1 cellular context compared by ENCODE assay signal in the genomic region with DNA sequence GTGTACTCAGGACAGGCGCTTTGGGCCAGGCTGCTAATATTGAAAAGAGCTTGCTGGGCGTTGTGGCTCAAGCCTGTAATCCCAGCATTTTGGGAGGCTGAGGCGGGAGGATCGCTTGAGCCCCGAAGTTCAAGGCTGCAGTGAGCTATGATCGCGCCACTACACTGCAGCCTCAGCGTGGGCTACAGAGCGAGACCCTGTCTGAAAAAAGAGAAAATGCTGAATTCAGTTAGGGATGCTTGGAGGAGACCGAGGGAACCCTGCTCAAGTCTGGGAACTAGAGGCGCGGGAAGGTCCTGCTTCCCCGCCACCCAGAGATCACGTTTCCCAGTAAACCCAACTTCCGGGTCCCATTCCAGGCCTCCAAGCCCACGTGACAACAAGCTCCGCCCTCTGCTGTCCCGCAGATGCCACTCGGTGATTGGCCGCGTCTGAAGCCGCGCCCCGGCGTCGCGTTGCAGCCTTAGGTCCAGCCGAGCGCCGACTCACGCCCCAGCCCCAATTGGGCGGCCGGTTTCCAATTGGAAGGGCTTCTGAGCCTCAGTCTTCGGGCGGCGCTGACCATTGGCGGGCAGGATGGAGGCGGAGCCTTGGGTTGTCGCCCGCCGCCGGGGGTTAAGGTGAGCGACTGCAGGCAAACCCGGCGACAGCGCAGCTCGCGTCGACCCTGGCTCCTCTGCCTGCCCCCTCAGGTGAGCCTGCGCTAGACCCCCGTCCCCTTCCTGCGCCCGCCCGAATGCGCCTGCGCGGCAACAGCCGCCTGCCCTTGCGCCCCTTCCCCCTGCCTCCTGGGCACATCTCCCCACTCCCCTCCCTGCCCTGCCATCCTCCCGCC.
TF ChIP-seq lines count a peak whose summit lies in the region.

A gene with protein sequence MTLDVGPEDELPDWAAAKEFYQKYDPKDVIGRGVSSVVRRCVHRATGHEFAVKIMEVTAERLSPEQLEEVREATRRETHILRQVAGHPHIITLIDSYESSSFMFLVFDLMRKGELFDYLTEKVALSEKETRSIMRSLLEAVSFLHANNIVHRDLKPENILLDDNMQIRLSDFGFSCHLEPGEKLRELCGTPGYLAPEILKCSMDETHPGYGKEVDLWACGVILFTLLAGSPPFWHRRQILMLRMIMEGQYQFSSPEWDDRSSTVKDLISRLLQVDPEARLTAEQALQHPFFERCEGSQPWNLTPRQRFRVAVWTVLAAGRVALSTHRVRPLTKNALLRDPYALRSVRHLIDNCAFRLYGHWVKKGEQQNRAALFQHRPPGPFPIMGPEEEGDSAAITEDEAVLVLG (plus strand): TSS at position 627 of the 835 bp plus-strand sequence. CDS start 396 bp downstream, outside the sequence.

TF ChIP-seq in K562, 482 proteins besides CTCF, POLR2A, EP300 and RAD21 (continued from another document):
- TF ChIP-seq, protein P1, sequence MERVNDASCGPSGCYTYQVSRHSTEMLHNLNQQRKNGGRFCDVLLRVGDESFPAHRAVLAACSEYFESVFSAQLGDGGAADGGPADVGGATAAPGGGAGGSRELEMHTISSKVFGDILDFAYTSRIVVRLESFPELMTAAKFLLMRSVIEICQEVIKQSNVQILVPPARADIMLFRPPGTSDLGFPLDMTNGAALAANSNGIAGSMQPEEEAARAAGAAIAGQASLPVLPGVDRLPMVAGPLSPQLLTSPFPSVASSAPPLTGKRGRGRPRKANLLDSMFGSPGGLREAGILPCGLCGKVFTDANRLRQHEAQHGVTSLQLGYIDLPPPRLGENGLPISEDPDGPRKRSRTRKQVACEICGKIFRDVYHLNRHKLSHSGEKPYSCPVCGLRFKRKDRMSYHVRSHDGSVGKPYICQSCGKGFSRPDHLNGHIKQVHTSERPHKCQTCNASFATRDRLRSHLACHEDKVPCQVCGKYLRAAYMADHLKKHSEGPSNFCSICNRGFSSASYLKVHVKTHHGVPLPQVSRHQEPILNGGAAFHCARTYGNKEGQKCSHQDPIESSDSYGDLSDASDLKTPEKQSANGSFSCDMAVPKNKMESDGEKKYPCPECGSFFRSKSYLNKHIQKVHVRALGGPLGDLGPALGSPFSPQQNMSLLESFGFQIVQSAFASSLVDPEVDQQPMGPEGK (CRISPR knock-in tag; IDR thresholded peaks at IDR 0.05; ENCODE audit: borderline replicate concordance), result no peak
- TF ChIP-seq ETS2 (tag; IDR thresholded peaks at IDR 0.05; ENCODE audit: borderline replicate concordance, poor library complexity, severe bottlenecking) (no peak), TRIM28 (IDR thresholded peaks at IDR 0.05) (0 out of 2 replicates have a peak, but pooled peaks have one; percentile 32), GTF2F1 (IDR thresholded peaks at IDR 0.05; ENCODE audit: low read depth, low read length) (0 out of 2 replicates have a peak, but pooled peaks have one; percentile 62), DMBX1 (CRISPR knock-in tag; IDR thresholded peaks at IDR 0.05; ENCODE audit: borderline replicate concordance) (0 out of 2 replicates have a peak, but pooled peaks have one; percentile 27), SIN3A (IDR thresholded peaks at IDR 0.05; ENCODE audit: borderline replicate concordance in 2 of 2, control insufficient read depth in 1 of 2, low read depth in 2 of 2, low read length in 2 of 2) (peak; percentile 77 to 81; a peak in 1 of 4 replicates), SAP30 (IDR thresholded peaks at IDR 0.05; ENCODE audit: borderline replicate concordance, insufficient read depth, low read depth, low read length, poor library complexity, severe bottlenecking) (peak; percentile 71), NCOR1 (IDR thresholded peaks at IDR 0.05) (no peak), TAL1 (IDR thresholded peaks at IDR 0.05) (no peak)
- TF ChIP-seq, protein P2, sequence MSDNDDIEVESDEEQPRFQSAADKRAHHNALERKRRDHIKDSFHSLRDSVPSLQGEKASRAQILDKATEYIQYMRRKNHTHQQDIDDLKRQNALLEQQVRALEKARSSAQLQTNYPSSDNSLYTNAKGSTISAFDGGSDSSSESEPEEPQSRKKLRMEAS (CRISPR knock-in tag; IDR thresholded peaks at IDR 0.05), result peak; percentile 84
TF ChIP-seq in K562: peak in this region for 133.
